Comparison of ENCODE assay signal across 7 cellular contexts in the genomic region with DNA sequence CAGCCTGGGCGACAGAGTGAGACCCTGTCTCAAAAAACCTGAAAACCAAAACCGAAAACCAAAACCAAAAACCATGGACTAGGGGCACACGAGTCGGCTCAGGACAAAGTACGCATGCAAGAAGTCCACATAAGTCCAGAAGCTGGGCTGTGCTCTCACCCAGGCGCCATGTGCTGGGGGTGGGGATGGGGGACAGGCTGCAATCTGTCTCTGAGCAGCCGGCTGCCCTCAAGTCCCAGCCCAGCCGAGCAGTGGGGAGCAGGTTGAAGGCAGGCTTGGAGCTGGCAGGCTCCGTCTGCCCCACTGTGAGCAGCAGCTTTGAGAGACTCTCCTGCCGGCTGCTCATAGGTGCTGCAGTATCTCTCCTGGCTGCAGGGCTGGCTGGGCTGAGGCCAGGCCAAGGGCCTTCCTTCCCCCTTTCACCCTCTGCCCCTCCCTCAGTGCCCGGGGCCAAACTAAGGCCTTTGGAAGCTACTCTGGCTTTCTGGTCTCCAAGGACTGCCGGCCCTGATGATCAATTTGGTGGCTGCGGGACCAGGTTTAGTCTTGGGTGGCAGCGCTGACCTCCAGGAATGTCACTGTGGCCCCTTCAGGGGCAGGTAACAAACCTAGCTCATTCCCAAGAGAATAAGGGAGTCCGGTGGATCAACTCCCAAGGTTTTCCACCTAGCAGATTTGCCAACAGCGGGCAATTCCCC.
DNase-seq lines count a peak whose midpoint lies in the region; ATAC-seq and TF ChIP-seq lines count a peak whose summit lies in the region.
"Not testable (repeated sequence)": the region's sequence is repeated elsewhere in the genome, so short reads cannot be mapped to it uniquely, and the experiment has no call there.

No MANE protein-coding gene starts in this region.

- H2BK12ac ChIP-seq in mesenchymal stem cell (ENCODE audit: low read length in 2 of 2) = not testable (repeated sequence)

- H3K36me3 ChIP-seq in GM23338 (ENCODE audit: insufficient read depth); ectodermal cell (ENCODE audit: control insufficient read depth, insufficient read depth, low read length); mesenchymal stem cell (ENCODE audit: control insufficient read depth in 1 of 2, insufficient read depth in 2 of 2, low read depth in 1 of 2, low read length in 2 of 2): not testable (repeated sequence)

- not testable (repeated sequence) for H3K9me2 ChIP-seq in GM23338 (ENCODE audit: insufficient read depth)

- H3K18ac ChIP-seq in mesenchymal stem cell (ENCODE audit: low read depth in 1 of 2, low read length in 2 of 2) = not testable (repeated sequence)

- H2AFZ ChIP-seq in GM23338; mesenchymal stem cell (ENCODE audit: low read depth, low read length): not testable (repeated sequence)

- POLR2A ChIA-PET in WTC11 (lab: Charles Lee) = not testable (repeated sequence)

- H3K4me2 ChIP-seq in GM23338 = peak overlapping the region; percentile 72
- not testable (repeated sequence) for H3K4me2 ChIP-seq in mesenchymal stem cell (ENCODE audit: low read length, poor library complexity, severe bottlenecking)

- H3K4me3 ChIP-seq in GM23338; ectodermal cell (ENCODE audit: insufficient read depth, low read depth, low read length); mesenchymal stem cell (ENCODE audit: insufficient read depth in 1 of 2, low read depth in 1 of 2, low read length in 2 of 2): not testable (repeated sequence)

- intact Hi-C loops in left ventricle myocardium superior (cut with micrococcal nuclease) = not testable (repeated sequence)

- H3K27me3 Mint-ChIP-seq in GM23338 (ENCODE audit: insufficient read depth, low read depth, poor library complexity) (peaks cover 28% of the 10 kb centered on the region), WTC11 (ENCODE audit: low read depth) (peaks cover 11% of the 10 kb centered on the region)
- peaks cover 94% of the 10 kb centered on the region for H3K27me3 Mint-ChIP-seq in stimulated activated memory B cell treated with anti-CD40 and anti-IgM and Interleukin-4, amounts not matched to agents 10 μg/mL and 1 μg/mL and 100 μg/mL, for 72 hours

- H3K4me1 Mint-ChIP-seq in GM23338 (peaks cover 39% of the 10 kb centered on the region), WTC11 (peaks cover 47% of the 10 kb centered on the region)
- H3K4me1 Mint-ChIP-seq in stimulated activated memory B cell treated with anti-CD40 and anti-IgM and Interleukin-4, amounts not matched to agents 10 μg/mL and 1 μg/mL and 100 μg/mL, for 72 hours = not testable (repeated sequence)

- DNase-seq in GM23338 (ENCODE audit: low spot score); WTC11 (ENCODE audit: low spot score); left ventricle myocardium superior; mesenchymal stem cell: not testable (repeated sequence)
- DNase-seq in NCI-H69 (lab: John Stamatoyannopoulos, UW) = peak; percentile 48

- H2BK5ac ChIP-seq in mesenchymal stem cell (ENCODE audit: low read depth, low read length, poor library complexity, severe bottlenecking) = not testable (repeated sequence)

- not testable (repeated sequence) for H3K79me2 ChIP-seq in GM23338 (replicated peaks; ENCODE audit: insufficient read depth)

- H2BK120ac ChIP-seq in mesenchymal stem cell (ENCODE audit: low read depth, low read length) = not testable (repeated sequence)

- H3K9me3 ChIP-seq in ectodermal cell (ENCODE audit: control insufficient read depth, low read length); mesenchymal stem cell (ENCODE audit: control insufficient read depth, low read length): not testable (repeated sequence)

- H4K91ac ChIP-seq in mesenchymal stem cell (ENCODE audit: low read length) = not testable (repeated sequence)

- H3K4me1 ChIP-seq in GM23338 (ENCODE audit: insufficient read depth) (peaks cover 28% of the 10 kb centered on the region), ectodermal cell (ENCODE audit: control insufficient read depth, insufficient read depth, low read length) (peaks cover 27% of the 10 kb centered on the region)
- not testable (repeated sequence) for H3K4me1 ChIP-seq in mesenchymal stem cell (ENCODE audit: control insufficient read depth, insufficient read depth, low read depth, low read length)

- not testable (repeated sequence) for H3K79me1 ChIP-seq in mesenchymal stem cell (replicated peaks; ENCODE audit: low read length, poor library complexity, severe bottlenecking)

- ATAC-seq in GM23338 (peak; percentile 85), WTC11 (peak; percentile 77), left ventricle myocardium superior (peak; percentile 62)
- ATAC-seq in stimulated activated memory B cell treated with anti-CD40 and anti-IgM and Interleukin-4, amounts not matched to agents 10 μg/mL and 1 μg/mL and 100 μg/mL, for 72 hours = peak; percentile 14

- TF ChIP-seq CTCF in GM23338 (conservative IDR thresholded peaks at IDR 0.05; ENCODE audit: low read depth in 2 of 2); WTC11 (IDR thresholded peaks at IDR 0.05): not testable (repeated sequence)

- not testable (repeated sequence) for H3K9ac ChIP-seq in mesenchymal stem cell (ENCODE audit: low read length)

- not testable (repeated sequence) for H3K14ac ChIP-seq in mesenchymal stem cell (ENCODE audit: low read length in 2 of 2)

- CTCF ChIA-PET in WTC11 (lab: Charles Lee) = interaction anchor here (0.8 to 2.5 kb wide), 6 partner anchors 11 to 82 kb away, joined by 3 to 21 read pairs (median 6); no protein-coding TSS in a partner anchor

- H3K27ac Mint-ChIP-seq in GM23338; stimulated activated memory B cell treated with anti-CD40 and anti-IgM and Interleukin-4, amounts not matched to agents 10 μg/mL and 1 μg/mL and 100 μg/mL, for 72 hours: not testable (repeated sequence)
- 0 out of 2 replicates have a peak overlapping the region, but pooled peaks have one; percentile 35 for H3K27ac Mint-ChIP-seq in WTC11

- not testable (repeated sequence) for H3K9me3 Mint-ChIP-seq in GM23338; WTC11; stimulated activated memory B cell treated with anti-CD40 and anti-IgM and Interleukin-4, amounts not matched to agents 10 μg/mL and 1 μg/mL and 100 μg/mL, for 72 hours

- not testable (repeated sequence) for H3K4ac ChIP-seq in mesenchymal stem cell (ENCODE audit: low read depth in 1 of 2, low read length in 2 of 2)

- not testable (repeated sequence) for H4K8ac ChIP-seq in mesenchymal stem cell (ENCODE audit: low read length)

- H3K4me3 Mint-ChIP-seq in GM23338; WTC11; stimulated activated memory B cell treated with anti-CD40 and anti-IgM and Interleukin-4, amounts not matched to agents 10 μg/mL and 1 μg/mL and 100 μg/mL, for 72 hours: not testable (repeated sequence)

- WGBS in ectodermal cell, 2 experiments = 68 to 69% methylated on average over 16 of the region's 16 CpGs
- WGBS in mesenchymal stem cell = 77% methylated on average over 16 of the region's 16 CpGs

- H4K20me1 ChIP-seq in GM23338 (replicated peaks; ENCODE audit: insufficient read depth) = not testable (repeated sequence)

- not testable (repeated sequence) for H2AK5ac ChIP-seq in mesenchymal stem cell (ENCODE audit: low read length, severe bottlenecking)

- H2BK15ac ChIP-seq in mesenchymal stem cell (ENCODE audit: low read depth, poor library complexity, severe bottlenecking) = peak overlapping the region; percentile 18

- not testable (repeated sequence) for H3K27ac ChIP-seq in GM23338 (ENCODE audit: low read depth); mesenchymal stem cell (ENCODE audit: low read length, poor library complexity, severe bottlenecking)
- peak overlapping the region; percentile 48 for H3K27ac ChIP-seq in ectodermal cell (ENCODE audit: insufficient read depth, low read depth, low read length, poor library complexity, severe bottlenecking)

- not testable (repeated sequence) for H3F3A ChIP-seq in GM23338 (replicated peaks; ENCODE audit: low read depth)

- H3K27me3 ChIP-seq in GM23338 (ENCODE audit: insufficient read depth) (peaks cover 18% of the 10 kb centered on the region), ectodermal cell (ENCODE audit: control insufficient read depth, insufficient read depth, low read length, poor library complexity, severe bottlenecking) (peaks cover 14% of the 10 kb centered on the region), mesenchymal stem cell (ENCODE audit: control insufficient read depth in 1 of 2, insufficient read depth in 1 of 2, low read length in 2 of 2) (peaks cover 54 to 83% of the 10 kb centered on the region in 2 experiments)

- H3K36me3 Mint-ChIP-seq in GM23338 (ENCODE audit: low read depth); WTC11; stimulated activated memory B cell treated with anti-CD40 and anti-IgM and Interleukin-4, amounts not matched to agents 10 μg/mL and 1 μg/mL and 100 μg/mL, for 72 hours: not testable (repeated sequence)

- H3K23ac ChIP-seq in mesenchymal stem cell (ENCODE audit: low read length in 2 of 2) = not testable (repeated sequence)

Comparison
In these comparisons a context has a peak if more than half of its experiments do, and no peak if none do; other contexts are left out.
1. ATAC-seq: peak in every context shown above with its lines; median percentile 85 in GM23338; 77 in WTC11; 62 in left ventricle myocardium superior; 14 in stimulated activated memory B cell treated with anti-CD40 and anti-IgM and Interleukin-4, amounts not matched to agents 10 μg/mL and 1 μg/mL and 100 μg/mL, for 72 hours.